In genomic region chr1:46616277-46617107, GRCh38 we compare ENCODE assay signal across 8 cellular contexts. TPM values are rescaled to one million over a fixed set of nuclear protein-coding genes. Genes with fewer than 3 reads are reported as not detected.
A peak's percentile ranks its signal among the peaks of the same experiment; 100 is the strongest.
DNase-seq lines count a peak whose midpoint lies in the region; ATAC-seq, FAIRE-seq and TF ChIP-seq lines count a peak whose summit lies in the region.

MOB3C (minus strand) TSS chr1:46616811; CDS start chr1:46613321, 3,490 bp downstream.

- peak within 1 kb of the TSS; percentile 88 for H3K27ac Mint-ChIP-seq in central memory CD8-positive, alpha-beta T cell (ENCODE audit: low read depth)

- H3K27me3 ChIP-seq in DND-41 (ENCODE audit: insufficient read depth, low read length, poor library complexity) (peaks cover 4% of the 10 kb centered on the region), KMS-11 (ENCODE audit: insufficient read depth, low read depth) (no peaks in the 10 kb centered on the region), keratinocyte (ENCODE audit: control insufficient read depth, extremely low read depth, insufficient read depth, low read length) (no peaks in the 10 kb centered on the region)

- H3K9ac ChIP-seq in DND-41 (ENCODE audit: low read depth, low read length) = peak within 1 kb of the TSS; percentile 65
- H3K9ac ChIP-seq in KMS-11 = peak within 1 kb of the TSS; percentile 78
- peak within 1 kb of the TSS; percentile 82 for H3K9ac ChIP-seq in keratinocyte (ENCODE audit: control insufficient read depth, extremely low read depth, insufficient read depth, low read length)

- DNase-seq in DND-41 (peak; percentile 77), keratinocyte (ENCODE audit: low read depth, low spot score) (no peak), COR-L47 (lab: John Stamatoyannopoulos, UW) (no peak)
- peak; percentile 16 to 46 (median 34) for DNase-seq in activated CD4-positive, CD25-positive, alpha-beta regulatory T cell (lab: John Stamatoyannopoulos, UW)
- peak in 1 of 2 donors; percentile 23 for DNase-seq in central memory CD8-positive, alpha-beta T cell (ENCODE audit: low spot score in 2 of 2)
- DNase-seq in stimulated activated CD4-positive, alpha-beta T cell treated with anti-CD3 and anti-CD28 coated beads, Interleukin-15, amount 100 ng/mL, for 1 hour (ENCODE audit: low read depth in 1 of 2, low spot score in 1 of 2) = peak; percentile 36 to 53

- no peaks in the 10 kb centered on the region for H3K9me3 Mint-ChIP-seq in central memory CD8-positive, alpha-beta T cell

- peak within 1 kb of the TSS; percentile 96 for H3K4me2 ChIP-seq in DND-41 (ENCODE audit: insufficient read depth, low read length)
- peak within 1 kb of the TSS; percentile 93 for H3K4me2 ChIP-seq in KMS-11
- peak within 1 kb of the TSS; percentile 89 for H3K4me2 ChIP-seq in keratinocyte (ENCODE audit: control insufficient read depth, extremely low read depth, insufficient read depth, low read depth, low read length)

- dilution Hi-C loops in keratinocyte (cut with MboI; ENCODE audit: extremely low pct_ligation_motif_present, low sequenced_read_pairs) = no loop called here

- H3K9me3 ChIP-seq in DND-41 (ENCODE audit: insufficient read depth, low read length, severe bottlenecking) (no peaks in the 10 kb centered on the region), keratinocyte (ENCODE audit: control insufficient read depth, low read depth, low read length) (no peaks in the 10 kb centered on the region)

- H4K20me1 ChIP-seq in DND-41 (ENCODE audit: insufficient read depth, low read length) = no peaks in the 10 kb centered on the region
- no peaks in the 10 kb centered on the region for H4K20me1 ChIP-seq in KMS-11 (ENCODE audit: insufficient read depth)
- H4K20me1 ChIP-seq in keratinocyte (ENCODE audit: control insufficient read depth, extremely low read depth, insufficient read depth, low read length) = no peaks in the 10 kb centered on the region

- H3K4me3 Mint-ChIP-seq in central memory CD8-positive, alpha-beta T cell = peak within 1 kb of the TSS; percentile 79

- H3K27ac ChIP-seq in DND-41 (ENCODE audit: low read length) = peak within 1 kb of the TSS; percentile 71
- peak within 1 kb of the TSS; percentile 45 for H3K27ac ChIP-seq in KMS-11
- H3K27ac ChIP-seq in keratinocyte (ENCODE audit: control insufficient read depth, insufficient read depth, low read length) = peak within 1 kb of the TSS; percentile 65

- no peaks in the 10 kb centered on the region for H3K27me3 Mint-ChIP-seq in central memory CD8-positive, alpha-beta T cell

- H3K36me3 Mint-ChIP-seq in central memory CD8-positive, alpha-beta T cell (ENCODE audit: insufficient read depth) = peaks cover 21% of the 10 kb centered on the region

- no peak for TF ChIP-seq CTCF in DND-41 (IDR thresholded peaks at IDR 0.05; ENCODE audit: borderline replicate concordance, extremely low read depth, low read length, poor library complexity, severe bottlenecking)
- TF ChIP-seq CTCF in KMS-11 (conservative IDR thresholded peaks at IDR 0.05; ENCODE audit: low read depth, low read length) = no peak
- TF ChIP-seq CTCF in keratinocyte (optimal IDR thresholded peaks at IDR 0.05 in 1 of 3, IDR thresholded peaks at IDR 0.05 in 1 of 3, conservative IDR thresholded peaks at IDR 0.05 in 1 of 3; ENCODE audit: extremely low read depth in 1 of 3, insufficient read depth in 2 of 3, low read length in 3 of 3) = no peak

- H3K79me2 ChIP-seq in DND-41 (ENCODE audit: insufficient read depth, low read length) (no peaks in the 10 kb centered on the region), KMS-11 (ENCODE audit: insufficient read depth, low read depth) (0 out of 2 replicates have a peak, but pooled peaks cover 5% of the 10 kb centered on the region), keratinocyte (ENCODE audit: control insufficient read depth, insufficient read depth, low read length) (peaks cover 13% of the 10 kb centered on the region)

- no peaks in the 10 kb centered on the region for H3K36me3 ChIP-seq in DND-41 (ENCODE audit: insufficient read depth, low read length)
- no peaks in the 10 kb centered on the region for H3K36me3 ChIP-seq in KMS-11 (ENCODE audit: insufficient read depth)
- no peaks in the 10 kb centered on the region for H3K36me3 ChIP-seq in keratinocyte (ENCODE audit: control insufficient read depth in 2 of 2, extremely low read depth in 1 of 2, insufficient read depth in 2 of 2, low read length in 2 of 2)

- H2AFZ ChIP-seq in DND-41 (ENCODE audit: low read depth, low read length) (peak within 1 kb of the TSS; percentile 92), KMS-11 (ENCODE audit: low read depth) (peak within 1 kb of the TSS; percentile 93), keratinocyte (ENCODE audit: control insufficient read depth, low read length) (peak within 1 kb of the TSS; percentile 93)

- H3K4me1 Mint-ChIP-seq in central memory CD8-positive, alpha-beta T cell = peaks cover 42% of the 10 kb centered on the region

- ATAC-seq in DND-41 (ENCODE audit: insufficient read depth, low read depth) = peak; percentile 86
- peak; percentile 48 for ATAC-seq in GM21576 (IDR thresholded peaks at IDR 0.05; ENCODE audit: unreplicated experiment)
- ATAC-seq in central memory CD8-positive, alpha-beta T cell (replicated peaks; ENCODE audit: extremely low read depth, poor library complexity, severe bottlenecking) = peak; percentile 83

- FAIRE-seq in keratinocyte (lab: Jason Lieb, UNC) = no peak

- H3K4me3 ChIP-seq in DND-41 (ENCODE audit: low read depth in 1 of 2, low read length in 2 of 2) = peak within 1 kb of the TSS; percentile 47 to 78
- H3K4me3 ChIP-seq in KMS-11 (IDR thresholded peaks at IDR 0.05; ENCODE audit: insufficient read depth, low read depth, low read length) = peak within 1 kb of the TSS; percentile 90
- peak within 1 kb of the TSS; percentile 79 to 83 (median 80) for H3K4me3 ChIP-seq in keratinocyte (ENCODE audit: control insufficient read depth in 2 of 3, extremely low read depth in 1 of 3, insufficient read depth in 2 of 3, low read depth in 1 of 3, low read length in 3 of 3)

- H3K4me1 ChIP-seq in DND-41 (ENCODE audit: insufficient read depth, low read length) = peaks cover 20% of the 10 kb centered on the region
- peaks cover 13% of the 10 kb centered on the region for H3K4me1 ChIP-seq in KMS-11 (ENCODE audit: low read depth, poor library complexity, severe bottlenecking)
- peaks cover 43% of the 10 kb centered on the region for H3K4me1 ChIP-seq in keratinocyte (ENCODE audit: control insufficient read depth, extremely low read depth, insufficient read depth, low read length)

- H3K9me1 ChIP-seq in keratinocyte (ENCODE audit: control insufficient read depth, extremely low read depth, insufficient read depth, low read length) = peaks cover 5% of the 10 kb centered on the region

RNA-seq across cellular contexts. Expression of gene MOB3C, which starts in this region (rescaled TPM):
- 15.8 to 25.6 TPM (median 18.4 TPM) in 3 replicates for polyA plus RNA-seq in keratinocyte
- polyA plus RNA-seq in keratinocyte (2011; ENCODE audit: low read depth) = 2.3 TPM
- polyA plus RNA-seq in keratinocyte (2011; cell fraction: cytosol; rRNA removed) = 14.1 and 16.2 TPM in 2 replicates
- polyA plus RNA-seq in keratinocyte (2011; cell fraction: nucleus; rRNA removed) = 29.3 and 31.6 TPM in 2 replicates
- 8.8 and 9.9 TPM in 2 replicates for polyA plus RNA-seq in keratinocyte (2012; ENCODE audit: low replicate concordance)
- polyA minus RNA-seq in keratinocyte = 11.1 to 19.1 TPM (median 17.9 TPM) in 3 replicates
- 11.9 TPM for polyA minus RNA-seq in keratinocyte (2011; cell fraction: cytosol; rRNA and poly(A)+ RNA removed)
- 9.6 and 12.9 TPM in 2 replicates for polyA minus RNA-seq in keratinocyte (2011; cell fraction: nucleus; rRNA and poly(A)+ RNA removed)

Comparison
In these comparisons a context has a peak if more than half of its experiments do, and no peak if none do; other contexts are left out.
1. DNase-seq: peak in DND-41 (single experiment), activated CD4-positive, CD25-positive, alpha-beta regulatory T cell (4 of 4) and stimulated activated CD4-positive, alpha-beta T cell treated with anti-CD3 and anti-CD28 coated beads, Interleukin-15, amount 100 ng/mL, for 1 hour (2 of 2); none in keratinocyte (single experiment) and COR-L47 (single experiment).
2. Peak in every context shown above with its lines, with median percentiles within 50 percentile points of each other: ATAC-seq, H2AFZ ChIP-seq, H3K27ac ChIP-seq, H3K4me2 ChIP-seq, H3K4me3 ChIP-seq and H3K9ac ChIP-seq.